In genomic region chr3:48695113-48695753, GRCh38 we compare ENCODE assay signal across 9 cellular contexts.
DNase-seq lines count a peak whose midpoint lies in the region; ATAC-seq, FAIRE-seq and TF ChIP-seq lines count a peak whose summit lies in the region.
"Had no signal": no experiment of that assay in that cellular context is flagged by ENCODE, and none has a peak within 500 bp of the region (broad histone marks: within the 10 kb centered on the region; RNA-seq: fewer than 3 reads in every experiment).

No MANE protein-coding gene starts in this region.

- H3K36me3 ChIP-seq in brain microvascular endothelial cell (replicated peaks) = peaks cover 71% of the 10 kb centered on the region
- peaks cover 65% of the 10 kb centered on the region for H3K36me3 ChIP-seq in iPS-18a (ENCODE audit: control insufficient read depth, low read depth, low read length)

- no peak for TF ChIP-seq POLR2A in H54 (IDR thresholded peaks at IDR 0.05; ENCODE audit: low read depth, low read length)

- ATAC-seq in HG03469 (IDR thresholded peaks at IDR 0.05; ENCODE audit: unreplicated experiment) = no peak

- in situ Hi-C loops in brain microvascular endothelial cell (cut with HindIII; ENCODE audit: low pct_ligation_motif_present, low sequenced_read_pairs) = no loop called here

- H3K4me1 ChIP-seq in iPS-18a (ENCODE audit: control insufficient read depth, low read depth, low read length) = peaks cover 8% of the 10 kb centered on the region

- H3K27me3 ChIP-seq in brain microvascular endothelial cell (replicated peaks) (no peaks in the 10 kb centered on the region), iPS-18a (ENCODE audit: control insufficient read depth, insufficient read depth, low read length) (no peaks in the 10 kb centered on the region)

- peak overlapping the region; percentile 49 for H3K4me3 ChIP-seq in brain microvascular endothelial cell (ENCODE audit: low read depth, low read length)
- no peak overlapping the region for H3K4me3 ChIP-seq in iPS-18a (ENCODE audit: low read length)
- H3K4me3 ChIP-seq in skeletal muscle cell (ENCODE audit: low read depth, low read length) = peak overlapping the region; percentile 36

- TF ChIP-seq CTCF in brain microvascular endothelial cell (IDR thresholded peaks at IDR 0.05; ENCODE audit: low read depth, low read length, missing control alignments) (no peak), GM20000 (IDR thresholded peaks at IDR 0.05; ENCODE audit: extremely low read depth, missing control alignments) (no peak)

- H3K27ac ChIP-seq in brain microvascular endothelial cell (peak overlapping the region; percentile 95), iPS-18a (ENCODE audit: low read length) (peak overlapping the region; percentile 35)

- H3K9me3 ChIP-seq in iPS-18a (ENCODE audit: control insufficient read depth, low read depth, low read length) = no peaks in the 10 kb centered on the region

- H3K9ac ChIP-seq in iPS-18a (ENCODE audit: low read length) = peak overlapping the region; percentile 43

- peak; percentile 38 for FAIRE-seq in H54 (lab: Jason Lieb, UNC)

- DNase-seq in H54 (ENCODE audit: insufficient read length, low spot score) (peak; percentile 71), brain microvascular endothelial cell (peak; percentile 78), skeletal muscle cell (ENCODE audit: low read depth) (peak; percentile 40), RKO (ENCODE audit: low spot score) (no peak), GDM1 (lab: John Stamatoyannopoulos, UW) (no peak), GM20000 (ENCODE audit: low spot score) (no peak)
- DNase-seq: NCI-H526 had no signal

Comparison
In these comparisons a context has a peak if more than half of its experiments do, and no peak if none do; other contexts are left out.
1. DNase-seq: peak in H54 (single experiment), brain microvascular endothelial cell (single experiment) and skeletal muscle cell (single experiment); none in RKO (single experiment), GDM1 (single experiment) and GM20000 (single experiment).